Comparison of ENCODE assay signal across 8 cellular contexts in genomic region chrX:38754102-38754790, GRCh38. TPM values are rescaled to one million over a fixed set of nuclear protein-coding genes. Genes with fewer than 3 reads are reported as not detected.
DNase-seq lines count a peak whose midpoint lies in the region; ATAC-seq and TF ChIP-seq lines count a peak whose summit lies in the region.

No MANE protein-coding gene starts in this region.

- H3K27ac Mint-ChIP-seq in T-cell (no peak overlapping the region), endodermal cell (no peak overlapping the region), naive B cell (no peak overlapping the region)

- no peak for TF ChIP-seq POLR2A in heart left ventricle (IDR thresholded peaks at IDR 0.05)

- H3K36me3 Mint-ChIP-seq in T-cell (no peaks in the 10 kb centered on the region), endodermal cell (ENCODE audit: low read depth) (no peaks in the 10 kb centered on the region), naive B cell (no peaks in the 10 kb centered on the region)

- POLR2A ChIA-PET in T-cell (lab: Charles Lee) = no interaction called here

- CTCF ChIA-PET in T-cell (lab: Charles Lee) = interaction anchor here in 1 of 2 donors (1.4 kb wide), 1 partner anchor 230 kb away, joined by 4 read pairs; no protein-coding TSS in a partner anchor

- DNase-seq in heart left ventricle (no peak), cardiac septum (ENCODE audit: low spot score) (no peak), MV-4-11 (lab: John Stamatoyannopoulos, UW) (peak; percentile 18), T-cell (peak in 19 of 34 experiments; percentile 0 to 28 (median 11)), endodermal cell (peak; percentile 73), naive B cell (peak; percentile 19)

- H3K4me3 ChIP-seq in heart left ventricle (no peak overlapping the region), endodermal cell (ENCODE audit: low read length) (no peak overlapping the region)

- H3K9ac ChIP-seq in endodermal cell (ENCODE audit: extremely low read depth, low read length, poor library complexity, severe bottlenecking) = no peak overlapping the region

- H3K27me3 ChIP-seq in heart left ventricle = peaks cover 0 to 21% (median 0%) of the 10 kb centered on the region in 9 donors
- H3K27me3 ChIP-seq in endodermal cell (ENCODE audit: control insufficient read depth, insufficient read depth, low read length, poor library complexity, severe bottlenecking) = no peaks in the 10 kb centered on the region

- ATAC-seq in heart left ventricle (peak in 1 of 4 donors; percentile 63), T-cell (replicated peaks in 1 of 4) (peak in 1 of 4 experiments; percentile 49), naive B cell (ENCODE audit: low read depth in 2 of 2) (peak in 1 of 2 donors; percentile 43), HG02973 (IDR thresholded peaks at IDR 0.05; ENCODE audit: unreplicated experiment) (no peak), HG02588 (IDR thresholded peaks at IDR 0.05; ENCODE audit: unreplicated experiment) (no peak)

- H3K4me1 ChIP-seq in heart left ventricle (no peaks in the 10 kb centered on the region), endodermal cell (ENCODE audit: control insufficient read depth, insufficient read depth, low read length) (peaks cover 3% of the 10 kb centered on the region)

- H3K9me3 ChIP-seq in heart left ventricle (no peaks in the 10 kb centered on the region), endodermal cell (ENCODE audit: control insufficient read depth, low read length) (no peaks in the 10 kb centered on the region)

- H3K27me3 Mint-ChIP-seq in T-cell (peaks cover 0 to 24% of the 10 kb centered on the region in 2 donors), endodermal cell (ENCODE audit: insufficient read depth) (no peaks in the 10 kb centered on the region), naive B cell (peaks cover 0 to 34% (median 0%) of the 10 kb centered on the region in 3 donors)

- TF ChIP-seq CTCF in heart left ventricle (IDR thresholded peaks at IDR 0.05) (peak; percentile 40 to 65 (median 55)), endodermal cell (conservative IDR thresholded peaks at IDR 0.05) (peak; percentile 79)

- WGBS in heart left ventricle, 4 donors = 31 to 36% (median 33%) methylated on average over 6 of the region's 6 CpGs
- WGBS in endodermal cell (ENCODE audit: insufficient coverage in 1 of 2, insufficient read length in 1 of 2), 2 experiments = 53% methylated on average over 6 of the region's 6 CpGs; no CpG with 5 or more reads in 1 of the 2 experiments

- H3K27ac ChIP-seq in heart left ventricle = no peak overlapping the region
- no peak overlapping the region for H3K27ac ChIP-seq in endodermal cell (ENCODE audit: low read depth, low read length)

- H3K36me3 ChIP-seq in heart left ventricle = no peaks in the 10 kb centered on the region
- no peaks in the 10 kb centered on the region for H3K36me3 ChIP-seq in endodermal cell (ENCODE audit: control insufficient read depth, insufficient read depth, low read length)

- no peaks in the 10 kb centered on the region for H3K9me3 Mint-ChIP-seq in T-cell
- H3K9me3 Mint-ChIP-seq in endodermal cell = peaks cover 31% of the 10 kb centered on the region
- H3K9me3 Mint-ChIP-seq in naive B cell = peaks cover 0 to 7% (median 0%) of the 10 kb centered on the region in 7 donors

- intact Hi-C loops in heart left ventricle (cut with DNase I) (loop anchor here in 5 of 10 donors (5.0 to 10.0 kb wide), 3 partner anchors 393 to 491 kb away; no protein-coding TSS in a partner anchor), cardiac septum (cut with DNase I) (loop anchor here (10.0 kb wide), 1 partner anchor 491 kb away; no protein-coding TSS in a partner anchor)

- no peaks in the 10 kb centered on the region for H3K4me1 Mint-ChIP-seq in T-cell
- H3K4me1 Mint-ChIP-seq in endodermal cell = peaks cover 32% of the 10 kb centered on the region
- H3K4me1 Mint-ChIP-seq in naive B cell = no peaks in the 10 kb centered on the region

- H3K4me3 Mint-ChIP-seq in T-cell (no peak overlapping the region), endodermal cell (no peak overlapping the region), naive B cell (no peak overlapping the region)

RNA-seq across cellular contexts. Expression of gene MID1IP1, which starts 47.0 kb away (rescaled TPM):
- total RNA-seq in heart left ventricle = 100 to 1,000 TPM in 1 of 9 donors, 10 to 100 TPM in 8; 21.0 to 146 (median 36.6) TPM
- 10 to 100 TPM; 19.2 to 32.0 TPM for polyA plus RNA-seq in heart left ventricle
- total RNA-seq in cardiac septum = 31.4 TPM
- total RNA-seq in T-cell = 10 to 100 TPM; 19.1 to 73.4 (median 65.2) TPM
- total RNA-seq in endodermal cell = 100 to 1,000 TPM in 1 of 2 donors, 10 to 100 TPM in 1; 73.2 to 125 TPM
- polyA plus RNA-seq in endodermal cell (2013, experiment 1 of 2) = 60.3 TPM
- 58.0 TPM for polyA plus RNA-seq in endodermal cell (2013, experiment 2 of 2)
- 10 to 100 TPM; 21.8 to 39.4 (median 28.9) TPM for polyA plus RNA-seq in naive B cell (ENCODE audit: low read depth in 6 of 6)

Comparison
In these comparisons a context has a peak if more than half of its experiments do, and no peak if none do; other contexts are left out.
1. DNase-seq: peak in MV-4-11 (single experiment), T-cell (19 of 34), endodermal cell (single experiment) and naive B cell (single experiment); none in heart left ventricle (0 of 5) and cardiac septum (single experiment).